Comparison of ENCODE assay signal across 13 cellular contexts in genomic region chr3:67461667-67462142, GRCh38.
DNase-seq lines count a peak whose midpoint lies in the region; ATAC-seq and TF ChIP-seq lines count a peak whose summit lies in the region.
"Had no signal": no experiment of that assay in that cellular context is flagged by ENCODE, and none has a peak within 500 bp of the region (broad histone marks: within the 10 kb centered on the region; RNA-seq: fewer than 3 reads in every experiment).

No MANE protein-coding gene starts in this region.

- H3K4me3 Mint-ChIP-seq in activated CD8-positive, alpha-beta memory T cell treated with anti-CD3 and anti-CD28 coated beads, Interleukin-2, amount 10 ng/mL, durations not matched to agents 7 days and 5 days: no peak overlapping the region
- no peak overlapping the region for H3K4me3 Mint-ChIP-seq in chondrocyte (ENCODE audit: unreplicated experiment)
- no peak overlapping the region for H3K4me3 Mint-ChIP-seq in natural killer cell treated with Interleukin-12 subunit alpha and Interleukin-12 subunit beta and Interleukin-15 and Interleukin-18, amount 100 ng/mL, for 72 hours
- H3K4me3 Mint-ChIP-seq: memory B cell, WTC11 had no signal

- H3K4me3 ChIP-seq in ovary: no peak overlapping the region
- H3K4me3 ChIP-seq: psoas muscle, thoracic aorta had no signal

- intact Hi-C loops in ovary (cut with DNase I): no loop called here

- peaks cover 11% of the 10 kb centered on the region for H3K4me1 ChIP-seq in ovary (ENCODE audit: insufficient read depth)
- H3K4me1 ChIP-seq: psoas muscle had no signal

- peak overlapping the region; percentile 12 for H3K27ac Mint-ChIP-seq in activated CD8-positive, alpha-beta memory T cell treated with anti-CD3 and anti-CD28 coated beads, Interleukin-2, amount 10 ng/mL, durations not matched to agents 7 days and 5 days
- H3K27ac Mint-ChIP-seq in chondrocyte (ENCODE audit: unreplicated experiment): peak overlapping the region; percentile 87
- H3K27ac Mint-ChIP-seq in natural killer cell treated with Interleukin-12 subunit alpha and Interleukin-12 subunit beta and Interleukin-15 and Interleukin-18, amount 100 ng/mL, for 72 hours: no peak overlapping the region
- H3K27ac Mint-ChIP-seq: memory B cell, WTC11 had no signal

- TF ChIP-seq CTCF in chondrocyte (IDR thresholded peaks at IDR 0.05): no peak
- TF ChIP-seq CTCF in ovary (IDR thresholded peaks at IDR 0.05): no peak

- no peaks in the 10 kb centered on the region for H3K36me3 ChIP-seq in ovary
- H3K36me3 ChIP-seq: thoracic aorta had no signal

- WGBS in ovary, 3 donors: 17 to 30% (median 28%) methylated on average over 3 of the region's 3 CpGs

- no peaks in the 10 kb centered on the region for H3K9me3 ChIP-seq in ovary
- H3K9me3 ChIP-seq: psoas muscle, thoracic aorta had no signal

- no peak overlapping the region for H3K27ac ChIP-seq in ovary
- H3K27ac ChIP-seq: psoas muscle, thoracic aorta had no signal

- no peaks in the 10 kb centered on the region for H3K9me3 Mint-ChIP-seq in activated CD8-positive, alpha-beta memory T cell treated with anti-CD3 and anti-CD28 coated beads, Interleukin-2, amount 10 ng/mL, durations not matched to agents 7 days and 5 days (ENCODE audit: low read depth)
- no peaks in the 10 kb centered on the region for H3K9me3 Mint-ChIP-seq in chondrocyte (ENCODE audit: low read depth)
- H3K9me3 Mint-ChIP-seq in natural killer cell treated with Interleukin-12 subunit alpha and Interleukin-12 subunit beta and Interleukin-15 and Interleukin-18, amount 100 ng/mL, for 72 hours: no peaks in the 10 kb centered on the region
- H3K9me3 Mint-ChIP-seq: memory B cell, WTC11 had no signal

- H3K27me3 Mint-ChIP-seq in activated CD8-positive, alpha-beta memory T cell treated with anti-CD3 and anti-CD28 coated beads, Interleukin-2, amount 10 ng/mL, durations not matched to agents 7 days and 5 days: no peaks in the 10 kb centered on the region
- H3K27me3 Mint-ChIP-seq in chondrocyte (ENCODE audit: low read depth): no peaks in the 10 kb centered on the region
- no peaks in the 10 kb centered on the region for H3K27me3 Mint-ChIP-seq in natural killer cell treated with Interleukin-12 subunit alpha and Interleukin-12 subunit beta and Interleukin-15 and Interleukin-18, amount 100 ng/mL, for 72 hours
- H3K27me3 Mint-ChIP-seq: memory B cell had no signal

- H3K27me3 ChIP-seq in ovary: no peaks in the 10 kb centered on the region

- TF ChIP-seq EP300 in ovary (IDR thresholded peaks at IDR 0.05): no peak

- peaks cover 14% of the 10 kb centered on the region for H3K4me1 Mint-ChIP-seq in activated CD8-positive, alpha-beta memory T cell treated with anti-CD3 and anti-CD28 coated beads, Interleukin-2, amount 10 ng/mL, durations not matched to agents 7 days and 5 days
- peaks cover 43% of the 10 kb centered on the region for H3K4me1 Mint-ChIP-seq in chondrocyte (ENCODE audit: low read depth)
- peaks cover 3 to 6% of the 10 kb centered on the region in 2 donors for H3K4me1 Mint-ChIP-seq in natural killer cell treated with Interleukin-12 subunit alpha and Interleukin-12 subunit beta and Interleukin-15 and Interleukin-18, amount 100 ng/mL, for 72 hours (ENCODE audit: low read depth in 2 of 2)
- H3K4me1 Mint-ChIP-seq: memory B cell had no signal

- DNase-seq in activated CD8-positive, alpha-beta memory T cell treated with anti-CD3 and anti-CD28 coated beads, Interleukin-2, amount 10 ng/mL, durations not matched to agents 7 days and 5 days: no peak
- DNase-seq in activated CD8-positive, alpha-beta memory T cell treated with anti-CD3 and anti-CD28 coated beads, Interleukin-2, amount 50 U/mL, for 48 hours: no peak
- DNase-seq in NCI-H446 (lab: John Stamatoyannopoulos, UW): peak; percentile 54 to 89
- no peak for DNase-seq in chondrocyte (ENCODE audit: low spot score)
- peak in 3 of 5 donors; percentile 9 to 38 (median 25) for DNase-seq in ovary
- no peak for DNase-seq in natural killer cell treated with Interleukin-12 subunit alpha and Interleukin-12 subunit beta and Interleukin-15 and Interleukin-18, amount 100 ng/mL, for 72 hours (ENCODE audit: low spot score)

- no peak for ATAC-seq in activated CD8-positive, alpha-beta memory T cell treated with anti-CD3 and anti-CD28 coated beads, Interleukin-2, amount 10 ng/mL, durations not matched to agents 7 days and 5 days
- ATAC-seq in natural killer cell treated with Interleukin-12 subunit alpha and Interleukin-12 subunit beta and Interleukin-15 and Interleukin-18, amount 100 ng/mL, for 72 hours: no peak
- ATAC-seq in GM18907 (IDR thresholded peaks at IDR 0.05; ENCODE audit: unreplicated experiment): no peak
- ATAC-seq in HG02623 (IDR thresholded peaks at IDR 0.05; ENCODE audit: unreplicated experiment): no peak
- ATAC-seq: psoas muscle, Right ventricle myocardium inferior, WTC11 had no signal

- CTCF ChIA-PET in activated CD8-positive, alpha-beta memory T cell treated with anti-CD3 and anti-CD28 coated beads, Interleukin-2, amount 10 ng/mL, durations not matched to agents 7 days and 5 days (lab: Charles Lee): no interaction called here

- peaks cover 11% of the 10 kb centered on the region for H3K36me3 Mint-ChIP-seq in activated CD8-positive, alpha-beta memory T cell treated with anti-CD3 and anti-CD28 coated beads, Interleukin-2, amount 10 ng/mL, durations not matched to agents 7 days and 5 days
- no peaks in the 10 kb centered on the region for H3K36me3 Mint-ChIP-seq in chondrocyte (ENCODE audit: low read depth)
- no peaks in the 10 kb centered on the region for H3K36me3 Mint-ChIP-seq in natural killer cell treated with Interleukin-12 subunit alpha and Interleukin-12 subunit beta and Interleukin-15 and Interleukin-18, amount 100 ng/mL, for 72 hours
- H3K36me3 Mint-ChIP-seq: WTC11 had no signal

- TF ChIP-seq POLR2A in ovary (IDR thresholded peaks at IDR 0.05): no peak

Comparison
In these comparisons a context has a peak if more than half of its experiments do, and no peak if none do; other contexts are left out.
1. DNase-seq: peak in NCI-H446 (2 of 2) and ovary (3 of 5); none in activated CD8-positive, alpha-beta memory T cell treated with anti-CD3 and anti-CD28 coated beads, Interleukin-2, amount 10 ng/mL, durations not matched to agents 7 days and 5 days (single experiment), activated CD8-positive, alpha-beta memory T cell treated with anti-CD3 and anti-CD28 coated beads, Interleukin-2, amount 50 U/mL, for 48 hours (single experiment), chondrocyte (single experiment) and natural killer cell treated with Interleukin-12 subunit alpha and Interleukin-12 subunit beta and Interleukin-15 and Interleukin-18, amount 100 ng/mL, for 72 hours (single experiment).
2. H3K27ac Mint-ChIP-seq: peak in activated CD8-positive, alpha-beta memory T cell treated with anti-CD3 and anti-CD28 coated beads, Interleukin-2, amount 10 ng/mL, durations not matched to agents 7 days and 5 days (single experiment) and chondrocyte (single experiment); none in natural killer cell treated with Interleukin-12 subunit alpha and Interleukin-12 subunit beta and Interleukin-15 and Interleukin-18, amount 100 ng/mL, for 72 hours (0 of 2).